In genomic region chr6:142853244-142854180, GRCh38 we compare ENCODE assay signal across 10 cellular contexts.
DNase-seq lines count a peak whose midpoint lies in the region; ATAC-seq and FAIRE-seq lines count a peak whose summit lies in the region.
"Had no signal": no experiment of that assay in that cellular context is flagged by ENCODE, and none has a peak within 500 bp of the region (broad histone marks: within the 10 kb centered on the region; RNA-seq: fewer than 3 reads in every experiment).

No MANE protein-coding gene starts in this region.

- H3K27ac Mint-ChIP-seq in activated CD8-positive, alpha-beta T cell treated with anti-CD3 and anti-CD28 coated beads, Interleukin-2, amount 10 ng/mL, durations not matched to agents 7 days and 5 days, result peak overlapping the region; percentile 96

- H3K36me3 Mint-ChIP-seq in activated CD8-positive, alpha-beta T cell treated with anti-CD3 and anti-CD28 coated beads, Interleukin-2, amount 10 ng/mL, durations not matched to agents 7 days and 5 days (ENCODE audit: low read depth), result peaks cover 24% of the 10 kb centered on the region

- peak; percentile 60 for FAIRE-seq in GM18507 (lab: Jason Lieb, UNC)

- POLR2A ChIA-PET in activated CD8-positive, alpha-beta T cell treated with anti-CD3 and anti-CD28 coated beads, Interleukin-2, amount 10 ng/mL, durations not matched to agents 7 days and 5 days (lab: Charles Lee), result interaction anchor here (0.7 to 5.1 kb wide), 6 partner anchors 8 to 93 kb away, joined by 3 to 39 read pairs (median 4); no protein-coding TSS in a partner anchor

- no peak for ATAC-seq in activated CD8-positive, alpha-beta T cell treated with anti-CD3 and anti-CD28 coated beads, Interleukin-2, amount 10 ng/mL, durations not matched to agents 7 days and 5 days
- ATAC-seq in HG02852 (IDR thresholded peaks at IDR 0.05; ENCODE audit: unreplicated experiment), result no peak

- CTCF ChIA-PET in activated CD8-positive, alpha-beta T cell treated with anti-CD3 and anti-CD28 coated beads, Interleukin-2, amount 10 ng/mL, durations not matched to agents 7 days and 5 days (lab: Charles Lee), result interaction anchor here (0.8 to 4.8 kb wide), 11 partner anchors 8 to 173 kb away, joined by 3 to 25 read pairs (median 4); no protein-coding TSS in a partner anchor

- no peaks in the 10 kb centered on the region for H3K27me3 Mint-ChIP-seq in activated CD8-positive, alpha-beta T cell treated with anti-CD3 and anti-CD28 coated beads, Interleukin-2, amount 10 ng/mL, durations not matched to agents 7 days and 5 days (ENCODE audit: low read depth)

- DNase-seq in A172 (ENCODE audit: low spot score) (peak; percentile 43), GM18507 (ENCODE audit: extremely low spot score, insufficient read length, low read depth) (no peak), kidney glomerular epithelial cell (lab: John Stamatoyannopoulos, UW) (peak; percentile 50), cardiac septum (ENCODE audit: low spot score) (no peak), NCI-H1930 (lab: John Stamatoyannopoulos, UW) (no peak), foreskin melanocyte (no peak)
- no peak for DNase-seq in activated CD8-positive, alpha-beta T cell treated with anti-CD3 and anti-CD28 coated beads, Interleukin-2, amount 10 ng/mL, durations not matched to agents 7 days and 5 days
- DNase-seq: glutamatergic neuron, NCI-H774 had no signal

- H3K4me1 Mint-ChIP-seq in activated CD8-positive, alpha-beta T cell treated with anti-CD3 and anti-CD28 coated beads, Interleukin-2, amount 10 ng/mL, durations not matched to agents 7 days and 5 days (ENCODE audit: low read depth), result peaks cover 96% of the 10 kb centered on the region

- intact Hi-C loops in cardiac septum (cut with DNase I), result no loop called here

- no peaks in the 10 kb centered on the region for H3K9me3 Mint-ChIP-seq in activated CD8-positive, alpha-beta T cell treated with anti-CD3 and anti-CD28 coated beads, Interleukin-2, amount 10 ng/mL, durations not matched to agents 7 days and 5 days (ENCODE audit: insufficient read depth)

- no peak overlapping the region for H3K4me3 Mint-ChIP-seq in activated CD8-positive, alpha-beta T cell treated with anti-CD3 and anti-CD28 coated beads, Interleukin-2, amount 10 ng/mL, durations not matched to agents 7 days and 5 days

Comparison
In these comparisons a context has a peak if more than half of its experiments do, and no peak if none do; other contexts are left out.
1. DNase-seq: peak in A172 (single experiment) and kidney glomerular epithelial cell (single experiment); none in GM18507 (single experiment), activated CD8-positive, alpha-beta T cell treated with anti-CD3 and anti-CD28 coated beads, Interleukin-2, amount 10 ng/mL, durations not matched to agents 7 days and 5 days (single experiment), cardiac septum (single experiment), NCI-H1930 (0 of 2) and foreskin melanocyte (single experiment).